23 cellular contexts compared by ENCODE assay signal in the genomic region with DNA sequence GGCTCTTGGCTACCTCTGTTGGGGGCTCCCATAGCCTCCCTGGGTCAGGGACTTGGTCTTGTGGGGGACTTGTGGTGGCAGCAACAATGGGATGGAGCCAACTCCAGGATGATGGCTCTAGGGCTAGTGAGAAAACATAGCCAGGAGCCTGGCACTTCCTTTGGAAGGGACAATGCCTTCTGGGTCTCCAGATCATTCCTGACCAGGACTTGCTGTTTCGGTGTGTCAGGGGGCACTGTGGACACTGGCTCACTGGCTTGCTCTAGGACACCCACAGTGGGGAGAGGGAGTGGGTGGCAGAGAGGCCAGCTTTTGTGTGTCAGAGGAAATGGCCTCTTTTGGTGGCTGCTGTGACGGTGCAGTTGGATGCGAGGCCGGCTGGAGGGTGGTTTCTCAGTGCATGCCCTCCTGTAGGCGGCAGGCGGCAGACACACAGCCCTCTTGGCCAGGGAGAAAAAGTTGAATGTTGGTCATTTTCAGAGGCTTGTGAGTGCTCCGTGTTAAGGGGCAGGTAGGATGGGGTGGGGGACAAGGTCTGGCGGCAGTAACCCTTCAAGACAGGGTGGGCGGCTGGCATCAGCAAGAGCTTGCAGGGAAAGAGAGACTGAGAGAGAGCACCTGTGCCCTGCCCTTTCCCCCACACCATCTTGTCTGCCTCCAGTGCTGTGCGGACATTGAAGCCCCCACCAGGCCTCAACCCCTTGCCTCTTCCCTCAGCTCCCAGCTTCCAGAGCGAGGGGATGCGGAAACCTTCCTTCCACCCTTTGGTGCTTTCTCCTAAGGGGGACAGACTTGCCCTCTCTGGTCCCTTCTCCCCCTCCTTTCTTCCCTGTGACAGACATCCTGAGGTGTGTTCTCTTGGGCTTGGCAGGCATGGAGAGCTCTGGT. TPM values are rescaled to one million over a fixed set of nuclear protein-coding genes. Genes with fewer than 3 reads are reported as not detected.
DNase-seq lines count a peak whose midpoint lies in the region; ATAC-seq, FAIRE-seq and TF ChIP-seq lines count a peak whose summit lies in the region.
"Had no signal": no experiment of that assay in that cellular context is flagged by ENCODE, and none has a peak within 500 bp of the region (broad histone marks: within the 10 kb centered on the region; RNA-seq: fewer than 3 reads in every experiment).

No MANE protein-coding gene starts in this region.

- no peak for TF ChIP-seq CTCF in RWPE2 (IDR thresholded peaks at IDR 0.05; ENCODE audit: poor library complexity, severe bottlenecking)
- no peak for TF ChIP-seq CTCF in kidney (IDR thresholded peaks at IDR 0.05; ENCODE audit: borderline replicate concordance, extremely low read depth, insufficient read depth)

- no peaks in the 10 kb centered on the region for H3K9me3 Mint-ChIP-seq in activated naive CD4-positive, alpha-beta T cell treated with anti-CD3 and anti-CD28 coated beads, Interleukin-2, amount 10 ng/mL, durations not matched to agents 7 days and 5 days
- H3K9me3 Mint-ChIP-seq: activated naive CD4-positive, alpha-beta T cell treated with anti-CD3 and anti-CD28 coated beads, Interleukin-2, amount 50 U/mL, for 24 hours; naive B cell had no signal

- peaks cover 33% of the 10 kb centered on the region for H3K36me3 Mint-ChIP-seq in activated naive CD4-positive, alpha-beta T cell treated with anti-CD3 and anti-CD28 coated beads, Interleukin-2, amount 10 ng/mL, durations not matched to agents 7 days and 5 days
- H3K36me3 Mint-ChIP-seq: naive B cell had no signal

- no peak for DNase-seq in activated naive CD4-positive, alpha-beta T cell treated with anti-CD3 and anti-CD28 coated beads, Interleukin-2, amount 10 ng/mL, durations not matched to agents 7 days and 5 days
- no peak for DNase-seq in activated naive CD4-positive, alpha-beta T cell treated with anti-CD3 and anti-CD28 coated beads, Interleukin-2, amount 50 U/mL, for 16 hours
- DNase-seq in RWPE2 (ENCODE audit: low spot score) (no peak), kidney (peak; percentile 35), NCI-H187 (lab: John Stamatoyannopoulos, UW) (no peak), T-helper 9 cell (no peak)
- DNase-seq: activated CD4-positive, alpha-beta T cell treated with anti-CD3 and anti-CD28 coated beads for 36 hours; mesendoderm; naive B cell; NCI-H1092 treated with DMSO at 0.1 percent for 48 hours; NCI-H2081; NCI-H774; OCI-M1; T-helper 1 cell had no signal

- H3K27ac ChIP-seq in RWPE2 (ENCODE audit: poor library complexity, severe bottlenecking) (peak overlapping the region; percentile 6), kidney (ENCODE audit: low read depth in 2 of 2, low read length in 2 of 2) (peak overlapping the region; percentile 48 to 72), skeletal muscle tissue (ENCODE audit: low read depth, low read length) (peak overlapping the region; percentile 16)
- H3K27ac ChIP-seq: 22Rv1, ovary, SJSA1 had no signal

- peaks cover 100% of the 10 kb centered on the region for H3K36me3 ChIP-seq in RWPE2 (ENCODE audit: low read depth)
- peaks cover 46 to 75% of the 10 kb centered on the region in 2 donors for H3K36me3 ChIP-seq in kidney (ENCODE audit: control insufficient read depth in 1 of 2, insufficient read depth in 2 of 2, low read length in 2 of 2)
- peaks cover 55 to 96% (median 80%) of the 10 kb centered on the region in 3 donors for H3K36me3 ChIP-seq in skeletal muscle tissue (ENCODE audit: control insufficient read depth in 3 of 3, insufficient read depth in 3 of 3, low read length in 3 of 3)
- H3K36me3 ChIP-seq: ovary had no signal

- H3K4me3 ChIP-seq in RWPE2 (ENCODE audit: severe bottlenecking) (no peak overlapping the region), kidney (ENCODE audit: low read length in 2 of 2) (peak overlapping the region in 1 of 2 donors; percentile 12), skeletal muscle tissue (ENCODE audit: low read length in 3 of 3) (no peak overlapping the region)
- H3K4me3 ChIP-seq: ovary, SJSA1, tibial nerve had no signal

- H3K4me3 Mint-ChIP-seq in activated naive CD4-positive, alpha-beta T cell treated with anti-CD3 and anti-CD28 coated beads, Interleukin-2, amount 10 ng/mL, durations not matched to agents 7 days and 5 days: no peak overlapping the region
- H3K4me3 Mint-ChIP-seq: activated CD4-positive, alpha-beta T cell treated with anti-CD3 and anti-CD28 coated beads for 36 hours; activated naive CD4-positive, alpha-beta T cell treated with anti-CD3 and anti-CD28 coated beads, Interleukin-2, amount 50 U/mL, for 24 hours had no signal

- H3K4me1 Mint-ChIP-seq in activated naive CD4-positive, alpha-beta T cell treated with anti-CD3 and anti-CD28 coated beads, Interleukin-2, amount 10 ng/mL, durations not matched to agents 7 days and 5 days: peaks cover 29% of the 10 kb centered on the region

- H3K27me3 Mint-ChIP-seq in activated naive CD4-positive, alpha-beta T cell treated with anti-CD3 and anti-CD28 coated beads, Interleukin-2, amount 10 ng/mL, durations not matched to agents 7 days and 5 days: no peaks in the 10 kb centered on the region
- H3K27me3 Mint-ChIP-seq: activated CD4-positive, alpha-beta T cell treated with anti-CD3 and anti-CD28 coated beads for 36 hours; activated naive CD4-positive, alpha-beta T cell treated with anti-CD3 and anti-CD28 coated beads, Interleukin-2, amount 50 U/mL, for 24 hours had no signal

- FAIRE-seq in kidney (lab: Jason Lieb, UNC): no peak
- FAIRE-seq: GM19239 had no signal

- intact Hi-C loops in kidney (cut with DNase I): no loop called here

- H3K27me3 ChIP-seq in RWPE2 (ENCODE audit: insufficient read depth, poor library complexity, severe bottlenecking): no peaks in the 10 kb centered on the region
- H3K27me3 ChIP-seq in skeletal muscle tissue (ENCODE audit: control insufficient read depth in 3 of 3, insufficient read depth in 3 of 3, low read length in 3 of 3): no peaks in the 10 kb centered on the region
- H3K27me3 ChIP-seq: BE2C, ovary, SJSA1, tibial nerve had no signal

- peak overlapping the region in 1 of 2 donors; percentile 48 for H3K9ac ChIP-seq in kidney (ENCODE audit: low read length in 2 of 2)
- peak overlapping the region in 1 of 3 donors; percentile 33 for H3K9ac ChIP-seq in skeletal muscle tissue (ENCODE audit: low read depth in 1 of 3, low read length in 3 of 3)

- H3K4me1 ChIP-seq in RWPE2 (ENCODE audit: insufficient read depth, poor library complexity, severe bottlenecking): peaks cover 7% of the 10 kb centered on the region
- peaks cover 39 to 43% of the 10 kb centered on the region in 2 donors for H3K4me1 ChIP-seq in kidney (ENCODE audit: control insufficient read depth in 1 of 2, insufficient read depth in 1 of 2, low read depth in 1 of 2, low read length in 2 of 2)
- peaks cover 53 to 79% (median 78%) of the 10 kb centered on the region in 3 donors for H3K4me1 ChIP-seq in skeletal muscle tissue (ENCODE audit: control insufficient read depth in 3 of 3, insufficient read depth in 3 of 3, low read length in 3 of 3)

- peak overlapping the region; percentile 12 for H3K27ac Mint-ChIP-seq in activated naive CD4-positive, alpha-beta T cell treated with anti-CD3 and anti-CD28 coated beads, Interleukin-2, amount 10 ng/mL, durations not matched to agents 7 days and 5 days
- H3K27ac Mint-ChIP-seq: activated CD4-positive, alpha-beta T cell treated with anti-CD3 and anti-CD28 coated beads for 36 hours; activated naive CD4-positive, alpha-beta T cell treated with anti-CD3 and anti-CD28 coated beads, Interleukin-2, amount 50 U/mL, for 24 hours had no signal

- CTCF ChIA-PET in activated naive CD4-positive, alpha-beta T cell treated with anti-CD3 and anti-CD28 coated beads, Interleukin-2, amount 10 ng/mL, durations not matched to agents 7 days and 5 days (lab: Charles Lee): interaction anchor here (1.1 to 1.3 kb wide), 2 partner anchors 11 to 85 kb away, joined by 3 read pairs; no protein-coding TSS in a partner anchor

- ATAC-seq in RWPE2 (ENCODE audit: low read depth) (no peak), HG03097 (IDR thresholded peaks at IDR 0.05; ENCODE audit: low FRiP score, unreplicated experiment) (no peak)
- ATAC-seq: activated CD4-positive, alpha-beta T cell treated with anti-CD3 and anti-CD28 coated beads for 36 hours had no signal

- no peaks in the 10 kb centered on the region for H3K9me3 ChIP-seq in RWPE2 (ENCODE audit: severe bottlenecking)
- H3K9me3 ChIP-seq in kidney (ENCODE audit: control insufficient read depth in 1 of 2, low read length in 2 of 2): no peaks in the 10 kb centered on the region
- no peaks in the 10 kb centered on the region for H3K9me3 ChIP-seq in skeletal muscle tissue (ENCODE audit: control insufficient read depth in 3 of 3, low read length in 3 of 3)
- H3K9me3 ChIP-seq: BE2C, ovary, SJSA1, tibial nerve had no signal

RNA-seq across cellular contexts. Expression of a gene that starts 9.2 kb away (rescaled TPM):
- total RNA-seq in kidney (36.3 TPM), skeletal muscle tissue (36.5 TPM)
- 111 TPM for polyA plus RNA-seq in kidney (ENCODE audit: insufficient read depth, low read depth, low replicate concordance)

Comparison
In these comparisons a context has a peak if more than half of its experiments do, and no peak if none do; other contexts are left out.
1. H3K27ac ChIP-seq: peak in every context shown above with its lines; median percentile 60 in kidney; 16 in skeletal muscle tissue; 6 in RWPE2.